26 cellular contexts compared by ENCODE assay signal in genomic region chr17:19412984-19413383, GRCh38. TPM values are rescaled to one million over a fixed set of nuclear protein-coding genes. Genes with fewer than 3 reads are reported as not detected.
"Had no signal": no experiment of that assay in that cellular context is flagged by ENCODE, and none has a peak within 500 bp of the region (broad histone marks: within the 10 kb centered on the region; RNA-seq: fewer than 3 reads in every experiment).

No MANE protein-coding gene starts in this region.

- ATAC-seq: K562, Panc1, PC-3 had no signal

- H3K4me2 ChIP-seq: KMS-11 had no signal

- DNase-seq: Kasumi-1, MV-4-11, NCI-H1048, NCI-H1105, NCI-H1417, NCI-H1436 treated with DMSO at 0.1 percent for 48 hours, NCI-H1694, NCI-H187 treated with DMSO at 0.1 percent for 48 hours, NCI-H2081, NCI-H2107, NCI-H226, NCI-H446, NCI-H510A, NCI-H524 treated with DMSO at 0.1 percent for 48 hours, NCI-H69, NCI-H774, PC-3, SHP77 had no signal

- H3K9ac ChIP-seq: KMS-11 had no signal

- H3K27ac ChIP-seq: HL-60, KMS-11, RWPE1 had no signal

- H3K4me3 ChIP-seq: K562 had no signal

RNA-seq across cellular contexts. Expression of gene RNF112, which starts 2.0 kb away (rescaled TPM):
- total RNA-seq: SK-MEL-5 had no signal
- polyA plus RNA-seq: IgD-negative memory B cell, K562 had no signal

RNA-seq across cellular contexts. Expression of gene MFAP4, which starts 26.0 kb away (rescaled TPM):
- total RNA-seq: M059J, PC-3, SK-MEL-5 had no signal
- polyA plus RNA-seq: IgD-negative memory B cell had no signal
